8 cellular contexts compared by ENCODE assay signal in genomic region chr2:160429248-160430000, GRCh38.
DNase-seq lines count a peak whose midpoint lies in the region; ATAC-seq and TF ChIP-seq lines count a peak whose summit lies in the region.

No MANE protein-coding gene starts in this region.

- no peak overlapping the region for H3K4me3 Mint-ChIP-seq in activated CD8-positive, alpha-beta T cell treated with anti-CD3 and anti-CD28 coated beads, Interleukin-2, amount 10 ng/mL, durations not matched to agents 7 days and 5 days

- CTCF ChIA-PET in AG04450 (lab: Charles Lee): interaction anchor here (0.6 to 4.5 kb wide), 19 partner anchors 16 to 635 kb away, joined by 3 to 25 read pairs (median 4); no protein-coding TSS in a partner anchor
- CTCF ChIA-PET in activated CD8-positive, alpha-beta T cell treated with anti-CD3 and anti-CD28 coated beads, Interleukin-2, amount 10 ng/mL, durations not matched to agents 7 days and 5 days (lab: Charles Lee): interaction anchor here (0.6 to 4.2 kb wide), 29 partner anchors 10 to 634 kb away, joined by 3 to 44 read pairs (median 5); partner anchors contain the start of gene RBMS1

- peaks cover 5% of the 10 kb centered on the region; the same call in 1 of the 2 replicates for H3K9me3 ChIP-seq in AG04450 (ENCODE audit: control insufficient read depth, insufficient read depth, low read length)
- peaks cover 0 to 8% of the 10 kb centered on the region in 2 donors for H3K9me3 ChIP-seq in right atrium auricular region

- peaks cover 44% of the 10 kb centered on the region for H3K36me3 Mint-ChIP-seq in activated CD8-positive, alpha-beta T cell treated with anti-CD3 and anti-CD28 coated beads, Interleukin-2, amount 10 ng/mL, durations not matched to agents 7 days and 5 days (ENCODE audit: low read depth)

- H3K36me3 ChIP-seq in right atrium auricular region: no peaks in the 10 kb centered on the region

- ATAC-seq in activated CD8-positive, alpha-beta T cell treated with anti-CD3 and anti-CD28 coated beads, Interleukin-2, amount 10 ng/mL, durations not matched to agents 7 days and 5 days: peak; percentile 28
- no peak for ATAC-seq in HG03139 (IDR thresholded peaks at IDR 0.05; ENCODE audit: unreplicated experiment)

- H3K4me3 ChIP-seq in AG04450 (ENCODE audit: low read depth, low read length): no peak overlapping the region
- H3K4me3 ChIP-seq in GM12865 (ENCODE audit: low read depth, low read length): no peak overlapping the region
- H3K4me3 ChIP-seq in right atrium auricular region: no peak overlapping the region

- H3K27me3 ChIP-seq in AG04450 (ENCODE audit: control insufficient read depth, insufficient read depth, low read length) (no peaks in the 10 kb centered on the region), right atrium auricular region (no peaks in the 10 kb centered on the region)

- H3K27ac ChIP-seq in AG04450 (ENCODE audit: low read depth, low read length) (no peak overlapping the region), right atrium auricular region (peak overlapping the region; percentile 63)

- peaks cover 0 to 63% of the 10 kb centered on the region in 2 donors for H3K4me1 ChIP-seq in right atrium auricular region

- H3K4me1 Mint-ChIP-seq in activated CD8-positive, alpha-beta T cell treated with anti-CD3 and anti-CD28 coated beads, Interleukin-2, amount 10 ng/mL, durations not matched to agents 7 days and 5 days (ENCODE audit: low read depth): peaks cover 72% of the 10 kb centered on the region

- DNase-seq in AG04450 (ENCODE audit: low read depth, low spot score) (no peak), GM12865 (ENCODE audit: low read depth) (peak; percentile 56), NCI-H2081 treated with DMSO at 0.1 percent for 48 hours (lab: John Stamatoyannopoulos, UW) (peak; percentile 46), right atrium auricular region (ENCODE audit: low spot score) (no peak), superior temporal gyrus (ENCODE audit: extremely low spot score) (peak; percentile 89)
- no peak for DNase-seq in activated CD8-positive, alpha-beta T cell treated with anti-CD3 and anti-CD28 coated beads, Interleukin-2, amount 10 ng/mL, durations not matched to agents 7 days and 5 days
- DNase-seq in stimulated activated CD4-positive, alpha-beta T cell treated with anti-CD3 and anti-CD28 coated beads, Interleukin-4, amount 100 ng/mL, for 4 hours: no peak

- peak overlapping the region; percentile 74 for H3K27ac Mint-ChIP-seq in activated CD8-positive, alpha-beta T cell treated with anti-CD3 and anti-CD28 coated beads, Interleukin-2, amount 10 ng/mL, durations not matched to agents 7 days and 5 days

- TF ChIP-seq CTCF in AG04450 (IDR thresholded peaks at IDR 0.05; ENCODE audit: low read depth, low read length) (peak; percentile 61), GM12865 (IDR thresholded peaks at IDR 0.05; ENCODE audit: insufficient read depth, low read depth, low read length, missing control alignments) (peak; percentile 39), right atrium auricular region (IDR thresholded peaks at IDR 0.05) (peak; percentile 15 to 72)

- H3K27me3 Mint-ChIP-seq in activated CD8-positive, alpha-beta T cell treated with anti-CD3 and anti-CD28 coated beads, Interleukin-2, amount 10 ng/mL, durations not matched to agents 7 days and 5 days (ENCODE audit: low read depth): no peaks in the 10 kb centered on the region

- POLR2A ChIA-PET in AG04450 (lab: Yijun Ruan, JAX): no interaction called here
- POLR2A ChIA-PET in activated CD8-positive, alpha-beta T cell treated with anti-CD3 and anti-CD28 coated beads, Interleukin-2, amount 10 ng/mL, durations not matched to agents 7 days and 5 days (lab: Charles Lee): interaction anchor here (0.5 to 2.9 kb wide), 6 partner anchors 18 to 717 kb away, joined by 3 to 20 read pairs (median 3); partner anchors contain the start of gene MARCHF7

- H3K9me3 Mint-ChIP-seq in activated CD8-positive, alpha-beta T cell treated with anti-CD3 and anti-CD28 coated beads, Interleukin-2, amount 10 ng/mL, durations not matched to agents 7 days and 5 days (ENCODE audit: insufficient read depth): peaks cover 16% of the 10 kb centered on the region

Comparison
In these comparisons a context has a peak if more than half of its experiments do, and no peak if none do; other contexts are left out.
1. DNase-seq: peak in GM12865 (single experiment), NCI-H2081 treated with DMSO at 0.1 percent for 48 hours (single experiment) and superior temporal gyrus (single experiment); none in AG04450 (single experiment), activated CD8-positive, alpha-beta T cell treated with anti-CD3 and anti-CD28 coated beads, Interleukin-2, amount 10 ng/mL, durations not matched to agents 7 days and 5 days (single experiment), right atrium auricular region (single experiment) and stimulated activated CD4-positive, alpha-beta T cell treated with anti-CD3 and anti-CD28 coated beads, Interleukin-4, amount 100 ng/mL, for 4 hours (0 of 2).
2. Peak in every context shown above with its lines, with median percentiles within 50 percentile points of each other: CTCF ChIP-seq.